Comparison of ENCODE assay signal across 17 cellular contexts in the genomic region with DNA sequence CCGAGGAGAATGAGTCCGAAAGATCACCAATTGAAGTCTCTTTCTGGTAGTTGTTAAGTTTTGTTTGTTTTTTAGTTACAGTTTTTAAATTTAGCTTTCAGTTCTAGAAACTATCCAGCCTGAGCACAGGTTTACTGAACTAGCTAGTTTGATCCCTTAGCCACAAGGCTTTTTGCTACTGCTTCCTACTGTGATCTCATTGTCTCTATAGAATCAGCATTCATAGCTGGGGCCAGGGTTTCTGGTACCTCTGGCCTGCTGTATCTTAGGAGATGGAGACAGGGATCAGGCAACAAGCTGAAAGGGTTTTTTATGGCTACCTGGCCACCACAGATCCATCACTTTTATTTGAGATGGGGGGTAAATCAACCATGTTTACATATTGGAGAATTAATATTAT. TPM values are rescaled to one million over a fixed set of nuclear protein-coding genes. Genes with fewer than 3 reads are reported as not detected.
DNase-seq lines count a peak whose midpoint lies in the region; ATAC-seq, FAIRE-seq and TF ChIP-seq lines count a peak whose summit lies in the region.
"Had no signal": no experiment of that assay in that cellular context is flagged by ENCODE, and none has a peak within 500 bp of the region (broad histone marks: within the 10 kb centered on the region; RNA-seq: fewer than 3 reads in every experiment).

No MANE protein-coding gene starts in this region.

- H3K23ac ChIP-seq in neuronal stem cell (ENCODE audit: low read depth, low read length, poor library complexity), result no peak overlapping the region

- TF ChIP-seq CTCF in KMS-11 (conservative IDR thresholded peaks at IDR 0.05; ENCODE audit: low read depth, low read length) (no peak), GM12878 (IDR thresholded peaks at IDR 0.05 in 2 of 3, conservative IDR thresholded peaks at IDR 0.05 in 1 of 3; ENCODE audit: control insufficient read depth in 2 of 3, extremely low read depth in 1 of 3, insufficient read depth in 1 of 3, low read depth in 3 of 3, low read length in 3 of 3) (no peak), stomach (IDR thresholded peaks at IDR 0.05) (no peak)

- no peak overlapping the region for H4K8ac ChIP-seq in neuronal stem cell (ENCODE audit: low read depth, low read length)

- H3K9ac ChIP-seq in KMS-11, result no peak overlapping the region
- no peak overlapping the region for H3K9ac ChIP-seq in GM12878 (ENCODE audit: control insufficient read depth, insufficient read depth, low read length)
- peak overlapping the region; percentile 38; the same call in 1 of the 2 replicates for H3K9ac ChIP-seq in iPS-20b (ENCODE audit: low read depth, low read length)
- H3K9ac ChIP-seq in neuronal stem cell (ENCODE audit: low read depth, low read length, poor library complexity), result no peak overlapping the region

- H3K27ac ChIP-seq in KMS-11, result peak overlapping the region; percentile 36; the same call in 1 of the 2 replicates
- H3K27ac ChIP-seq in GM12878 (ENCODE audit: control insufficient read depth, insufficient read depth), result peak overlapping the region; percentile 1; the same call in 1 of the 2 replicates
- no peak overlapping the region for H3K27ac ChIP-seq in iPS-20b (ENCODE audit: low read length)
- H3K27ac ChIP-seq in neuronal stem cell (replicated peaks; ENCODE audit: low read length), result no peak overlapping the region
- no peak overlapping the region for H3K27ac ChIP-seq in stomach

- H3K4me1 ChIP-seq in KMS-11 (ENCODE audit: low read depth, poor library complexity, severe bottlenecking) (peaks cover 67% of the 10 kb centered on the region), GM12878 (ENCODE audit: control insufficient read depth, insufficient read depth, low read length) (peaks cover 17% of the 10 kb centered on the region), iPS-20b (ENCODE audit: insufficient read depth, low read length) (peaks cover 9% of the 10 kb centered on the region; the same call in 1 of the 2 replicates), neuronal stem cell (ENCODE audit: control insufficient read depth in 2 of 2, insufficient read depth in 1 of 2, low read depth in 1 of 2, low read length in 2 of 2) (peaks cover 2 to 5% of the 10 kb centered on the region in 2 donors), stomach (no peaks in the 10 kb centered on the region)

- no peak for TF ChIP-seq POLR2A in GM12878 (IDR thresholded peaks at IDR 0.05; ENCODE audit: low read depth, low read length)
- no peak for TF ChIP-seq POLR2A in stomach (IDR thresholded peaks at IDR 0.05)

- no peak overlapping the region for H3K18ac ChIP-seq in neuronal stem cell (ENCODE audit: low read length)

- RAD21 ChIA-PET in GM12878 (lab: Charles Lee; ENCODE audit: unreplicated experiment), result interaction anchor here (0.7 to 1.4 kb wide), 4 partner anchors 25 to 235 kb away, joined by 3 to 5 read pairs (median 4); no protein-coding TSS in a partner anchor

- no peak for TF ChIP-seq RAD21 in GM12878 (IDR thresholded peaks at IDR 0.05; ENCODE audit: insufficient read depth, low read depth, low read length)

- ATAC-seq in GM12878 (no peak), HG03196 (IDR thresholded peaks at IDR 0.05; ENCODE audit: unreplicated experiment) (no peak)
- ATAC-seq: PC-3 had no signal

- DNase-seq in GM12878 (ENCODE audit: low read depth, low spot score), result no peak
- peak; percentile 6 for DNase-seq in neuronal stem cell (ENCODE audit: low spot score)
- no peak for DNase-seq in stomach
- DNase-seq in NCI-H1930 (lab: John Stamatoyannopoulos, UW), result no peak
- DNase-seq: ACHN; Calu3; CD4-positive, alpha-beta T cell; HFFc6; Karpas-422; NCI-H1417; NCI-H2081 treated with DMSO at 0.1 percent for 48 hours; NCI-H526; NK-92 treated with Interleukin-12 subunit alpha and Interleukin-12 subunit beta, amount 100 ng/mL, for 24 hours; PC-3 had no signal

- no peak overlapping the region for H2BK12ac ChIP-seq in neuronal stem cell (ENCODE audit: low read length)

- H3K4me3 ChIP-seq in KMS-11 (IDR thresholded peaks at IDR 0.05; ENCODE audit: insufficient read depth, low read depth, low read length) (no peak overlapping the region), GM12878 (no peak overlapping the region), iPS-20b (ENCODE audit: low read length) (no peak overlapping the region), neuronal stem cell (ENCODE audit: low read length in 2 of 2) (no peak overlapping the region), stomach (no peak overlapping the region)

- no peak overlapping the region for H3K4ac ChIP-seq in neuronal stem cell (ENCODE audit: low read length)

- H3K27me3 ChIP-seq in KMS-11 (ENCODE audit: insufficient read depth, low read depth) (no peaks in the 10 kb centered on the region), GM12878 (replicated peaks in 1 of 2; ENCODE audit: control insufficient read depth in 2 of 2, insufficient read depth in 2 of 2, low read length in 1 of 2) (no peaks in the 10 kb centered on the region), iPS-20b (ENCODE audit: insufficient read depth, low read length) (no peaks in the 10 kb centered on the region), neuronal stem cell (ENCODE audit: control insufficient read depth in 3 of 3, insufficient read depth in 3 of 3, low read depth in 1 of 3, low read length in 3 of 3) (no peaks in the 10 kb centered on the region), stomach (no peaks in the 10 kb centered on the region)

- POLR2A ChIA-PET in GM12878 (lab: Charles Lee), result no interaction called here

- no peak overlapping the region for H2AFZ ChIP-seq in KMS-11 (ENCODE audit: low read depth)
- H2AFZ ChIP-seq in GM12878 (ENCODE audit: control insufficient read depth, low read depth, low read length), result no peak overlapping the region
- no peak overlapping the region for H2AFZ ChIP-seq in neuronal stem cell (ENCODE audit: low read length)

- SMC1A ChIA-PET in GM12878 (lab: Charles Lee; ENCODE audit: uncharacterized antibody, unreplicated experiment), result interaction anchor here (0.6 to 2.0 kb wide), 4 partner anchors 39 to 411 kb away, joined by 3 to 9 read pairs (median 4); a partner anchor contains a TSS

- H2BK15ac ChIP-seq in neuronal stem cell (ENCODE audit: low read length), result no peak overlapping the region

- no peak overlapping the region for H2AK5ac ChIP-seq in neuronal stem cell (ENCODE audit: low read depth, low read length)

- CTCF ChIA-PET in GM12878 (lab: Yijun Ruan, JAX), result interaction anchor here (0.6 to 2.5 kb wide), 5 partner anchors 28 to 259 kb away, joined by 3 to 9 read pairs (median 3); no protein-coding TSS in a partner anchor

- no peaks in the 10 kb centered on the region for H3K9me3 ChIP-seq in GM12878 (replicated peaks; ENCODE audit: control insufficient read depth, insufficient read depth, low read length)
- no peaks in the 10 kb centered on the region for H3K9me3 ChIP-seq in iPS-20b (ENCODE audit: insufficient read depth, low read depth, low read length)
- peaks cover 0 to 5% of the 10 kb centered on the region in 2 donors for H3K9me3 ChIP-seq in neuronal stem cell (replicated peaks in 1 of 2; ENCODE audit: control insufficient read depth in 2 of 2, insufficient read depth in 1 of 2, low read depth in 1 of 2, low read length in 2 of 2)
- H3K9me3 ChIP-seq in stomach, result no peaks in the 10 kb centered on the region

- TSS peak; percentile 46 for BruUV-seq in GM12878 (replicated peaks; lab: Mats Ljungman, UMichigan)

- no peak for TF ChIP-seq EP300 in GM12878 (IDR thresholded peaks at IDR 0.05; ENCODE audit: borderline replicate concordance in 1 of 2, control insufficient read depth in 1 of 2, low read depth in 2 of 2, low read length in 2 of 2)
- no peak for TF ChIP-seq EP300 in stomach (IDR thresholded peaks at IDR 0.05)

- H3K4me2 ChIP-seq in KMS-11, result peak overlapping the region; percentile 36; the same call in 1 of the 2 replicates
- no peak overlapping the region for H3K4me2 ChIP-seq in GM12878 (ENCODE audit: control insufficient read depth, insufficient read depth)
- no peak overlapping the region for H3K4me2 ChIP-seq in neuronal stem cell (ENCODE audit: insufficient read depth, low read length, poor library complexity, severe bottlenecking)

- no peaks in the 10 kb centered on the region for H3K79me1 ChIP-seq in neuronal stem cell (ENCODE audit: low read depth, low read length)

- H3K14ac ChIP-seq in neuronal stem cell (ENCODE audit: low read length), result no peak overlapping the region

- no peak overlapping the region for H2BK120ac ChIP-seq in neuronal stem cell (ENCODE audit: low read depth, low read length)

- FAIRE-seq in GM12878 (lab: Jason Lieb, UNC), result peak; percentile 38

- 89% methylated on average over 2 of the region's 2 CpGs for WGBS in GM12878 (ENCODE audit: insufficient coverage, insufficient replicate concordance, low lambda C conversion rate, missing lambda C conversion rate)
- WGBS in neuronal stem cell (ENCODE audit: extremely low coverage in 2 of 2, insufficient read length in 2 of 2, insufficient replicate concordance in 1 of 2), 2 donors, result no CpG with 5 or more reads among the region's 2 CpGs
- WGBS in stomach, 5 donors, result 78 to 88% (median 81%) methylated on average over 2 of the region's 2 CpGs

- no peaks in the 10 kb centered on the region for H3K36me3 ChIP-seq in KMS-11 (ENCODE audit: insufficient read depth)
- H3K36me3 ChIP-seq in GM12878 (ENCODE audit: control insufficient read depth in 2 of 2, insufficient read depth in 2 of 2, low read length in 1 of 2), result no peaks in the 10 kb centered on the region; a peak in 1 of 4 replicates
- no peaks in the 10 kb centered on the region for H3K36me3 ChIP-seq in iPS-20b (ENCODE audit: insufficient read depth, low read depth, low read length)
- H3K36me3 ChIP-seq in neuronal stem cell (replicated peaks in 1 of 2; ENCODE audit: control insufficient read depth in 2 of 2, insufficient read depth in 2 of 2, low read length in 2 of 2), result peaks cover 0 to 12% of the 10 kb centered on the region in 2 donors
- H3K36me3 ChIP-seq in stomach, result peaks cover 0 to 12% (median 2%) of the 10 kb centered on the region in 4 donors

- intact Hi-C loops in GM12878 (cut with micrococcal nuclease; ENCODE audit: unreplicated experiment), result loop anchor here (10.0 kb wide), 1 partner anchor 179 kb away; no protein-coding TSS in a partner anchor
- intact Hi-C loops in stomach (cut with DNase I; ENCODE audit: low total_unique reads), result no loop called here

- H2BK5ac ChIP-seq in neuronal stem cell (ENCODE audit: low read length), result no peak overlapping the region

- H4K20me1 ChIP-seq in KMS-11 (ENCODE audit: insufficient read depth) (no peaks in the 10 kb centered on the region), GM12878 (ENCODE audit: control insufficient read depth, insufficient read depth) (no peaks in the 10 kb centered on the region)

- H3K79me2 ChIP-seq in KMS-11 (ENCODE audit: insufficient read depth, low read depth) (peaks cover 11% of the 10 kb centered on the region; the same call in 1 of the 2 replicates), GM12878 (ENCODE audit: control insufficient read depth, insufficient read depth, low read length) (no peaks in the 10 kb centered on the region; the same call in none of the 2 replicates)

- in situ Hi-C loops in GM12878 (cut with MboI), result no loop called here

- H4K91ac ChIP-seq in neuronal stem cell (ENCODE audit: low read depth, low read length, poor library complexity), result no peak overlapping the region

RNA-seq across cellular contexts. Expression of a gene that starts 37.0 kb away (rescaled TPM):
- total RNA-seq in GM12878 (2013; cell fraction: nucleolus; rRNA removed), result 58.5 and 73.6 TPM in 2 replicates
- total RNA-seq in GM12878 (2014; rRNA removed) (47.4 and 49.6 TPM in 2 replicates), GM12878 (2014; rRNA removed; fragmentation: Illumina TruSeq; extraction: Trizol) (58.9 and 59.2 TPM in 2 replicates), GM12878 (2021) (45.2 and 48.4 TPM in 2 replicates), stomach (100 to 1,000 TPM in 1 of 5 donors, 10 to 100 TPM in 4; 29.5 to 113 (median 67.2) TPM)
- polyA plus RNA-seq in GM12878 (2011; ENCODE audit: low read depth), result 12.2 TPM
- polyA plus RNA-seq in GM12878 (2011; rRNA removed) (23.5 and 35.6 TPM in 2 replicates), GM12878 (2014; fragmentation: Illumina TruSeq; extraction: Trizol) (39.0 and 49.7 TPM in 2 replicates), GM12878 (2014; fragmentation: Nextera tagmentation; extraction: Ambion mirVana) (10 to 100 TPM; 10.9 to 15.1 TPM), GM12878 (2014; rRNA removed) (25.5 and 28.0 TPM in 2 replicates), GM12878 (2016; fragmentation: Nextera tagmentation; extraction: Ambion mirVana) (10 to 100 TPM; 46.1 to 47.1 TPM), stomach (10 to 100 TPM; 19.6 to 33.0 (median 25.7) TPM)
- polyA plus RNA-seq in GM12878 (2011; cell fraction: cytosol; rRNA removed), result 11.0 and 12.7 TPM in 2 replicates
- 7.1 and 10.0 TPM in 2 replicates for polyA plus RNA-seq in GM12878 (2011; cell fraction: nucleus; rRNA removed)
- 19.5 and 20.7 TPM in 2 replicates for polyA plus RNA-seq in GM12878 (2012)
- polyA minus RNA-seq in GM12878 (2011; rRNA and poly(A)+ RNA removed), result 18.8 and 22.5 TPM in 2 replicates
- polyA minus RNA-seq in GM12878 (2011; cell fraction: cytosol; rRNA and poly(A)+ RNA removed), result 13.9 and 15.1 TPM in 2 replicates
- 10.9 and 22.2 TPM in 2 replicates for polyA minus RNA-seq in GM12878 (2011; cell fraction: nucleus; rRNA and poly(A)+ RNA removed)
- polyA plus RNA-seq in neuronal stem cell (2013, experiment 1 of 2), result 41.0 TPM
- polyA plus RNA-seq in neuronal stem cell (2013, experiment 2 of 2), result 43.6 TPM

Comparison
In these comparisons a context has a peak if more than half of its experiments do, and no peak if none do; other contexts are left out.
1. H3K27ac ChIP-seq: peak in KMS-11 (single experiment) and GM12878 (single experiment); none in iPS-20b (single experiment), neuronal stem cell (single experiment) and stomach (0 of 5).